35 cellular contexts compared by ENCODE assay signal in genomic region chr20:53179749-53180148, GRCh38.
A peak's percentile ranks its signal among the peaks of the same experiment; 100 is the strongest.
DNase-seq lines count a peak whose midpoint lies in the region; ATAC-seq, FAIRE-seq and TF ChIP-seq lines count a peak whose summit lies in the region.
"Had no signal": no experiment of that assay in that cellular context is flagged by ENCODE, and none has a peak within 500 bp of the region (broad histone marks: within the 10 kb centered on the region; RNA-seq: fewer than 3 reads in every experiment).

No MANE protein-coding gene starts in this region.

- no peak overlapping the region for H3K4me3 Mint-ChIP-seq in GM23338
- no peak overlapping the region for H3K4me3 Mint-ChIP-seq in activated naive CD8-positive, alpha-beta T cell treated with anti-CD3 and anti-CD28 coated beads, Interleukin-2, amount 50 U/mL, for 24 hours
- H3K4me3 Mint-ChIP-seq: B cell; CD14-positive monocyte; CD4-positive, alpha-beta memory T cell; CD4-positive, alpha-beta T cell; CD4-positive, CD25-positive, alpha-beta regulatory T cell; CD8-positive, alpha-beta memory T cell; CD8-positive, alpha-beta T cell had no signal

- H3K9me2 ChIP-seq in GM23338 (ENCODE audit: insufficient read depth): no peaks in the 10 kb centered on the region

- H3K4me3 ChIP-seq in HepG2 (replicated peaks in 1 of 3; ENCODE audit: insufficient read depth in 1 of 3, low read depth in 2 of 3, low read length in 3 of 3): no peak overlapping the region
- H3K4me3 ChIP-seq in right lobe of liver: no peak overlapping the region
- H3K4me3 ChIP-seq in K562: no peak overlapping the region
- H3K4me3 ChIP-seq in GM23338: no peak overlapping the region
- H3K4me3 ChIP-seq: A549; BLaER1; BLaER1 treated with 17β-estradiol and CSF1 and Interleukin-3, amounts not matched to agents 10 nM and 100 nM had no signal

- no peaks in the 10 kb centered on the region for H3K9me1 ChIP-seq in K562 (ENCODE audit: control insufficient read depth, insufficient read depth, low read length)

- peaks cover 9% of the 10 kb centered on the region for H3K4me1 Mint-ChIP-seq in GM23338
- H3K4me1 Mint-ChIP-seq in activated naive CD8-positive, alpha-beta T cell treated with anti-CD3 and anti-CD28 coated beads, Interleukin-2, amount 50 U/mL, for 24 hours: no peaks in the 10 kb centered on the region
- H3K4me1 Mint-ChIP-seq: B cell; CD14-positive monocyte; CD8-positive, alpha-beta memory T cell had no signal

- BruUV-seq in HepG2 (replicated peaks; lab: Mats Ljungman, UMichigan): no TSS peak
- BruUV-seq in K562 (replicated peaks; lab: Mats Ljungman, UMichigan): no TSS peak

- H3K4me2 ChIP-seq in HepG2 (ENCODE audit: low read depth, low read length) (no peak overlapping the region), K562 (ENCODE audit: insufficient read depth, low read length) (peak overlapping the region; percentile 65), GM23338 (no peak overlapping the region)
- H3K4me2 ChIP-seq: A549; BLaER1; BLaER1 treated with 17β-estradiol and CSF1 and Interleukin-3, amounts not matched to agents 10 nM and 100 nM had no signal

- H3K36me3 Mint-ChIP-seq in GM23338 (ENCODE audit: low read depth): no peaks in the 10 kb centered on the region
- H3K36me3 Mint-ChIP-seq in activated naive CD8-positive, alpha-beta T cell treated with anti-CD3 and anti-CD28 coated beads, Interleukin-2, amount 50 U/mL, for 24 hours (ENCODE audit: low read depth): no peaks in the 10 kb centered on the region
- H3K36me3 Mint-ChIP-seq: CD14-positive monocyte; CD4-positive, alpha-beta memory T cell; CD4-positive, CD25-positive, alpha-beta regulatory T cell; CD8-positive, alpha-beta memory T cell; CD8-positive, alpha-beta T cell had no signal

- in situ Hi-C loops in HepG2 (cut with HindIII; ENCODE audit: extremely low pct_ligation_motif_present, low pct_unique_long_range_greater_than_20kb) (no loop called here), K562 (cut with MboI) (no loop called here)

- H4K20me1 ChIP-seq in HepG2 (ENCODE audit: insufficient read depth, low read length): no peaks in the 10 kb centered on the region
- no peaks in the 10 kb centered on the region for H4K20me1 ChIP-seq in K562 (replicated peaks; ENCODE audit: control insufficient read depth, insufficient read depth, low read length)
- no peaks in the 10 kb centered on the region for H4K20me1 ChIP-seq in GM23338 (replicated peaks; ENCODE audit: insufficient read depth)
- H4K20me1 ChIP-seq: BLaER1; BLaER1 treated with 17β-estradiol and CSF1 and Interleukin-3, amounts not matched to agents 10 nM and 100 nM had no signal

- H3K27ac Mint-ChIP-seq in GM23338: no peak overlapping the region
- no peak overlapping the region for H3K27ac Mint-ChIP-seq in activated naive CD8-positive, alpha-beta T cell treated with anti-CD3 and anti-CD28 coated beads, Interleukin-2, amount 50 U/mL, for 24 hours
- H3K27ac Mint-ChIP-seq: B cell; CD14-positive monocyte; CD4-positive, alpha-beta memory T cell; CD4-positive, alpha-beta T cell; CD4-positive, CD25-positive, alpha-beta regulatory T cell; CD8-positive, alpha-beta memory T cell; CD8-positive, alpha-beta T cell had no signal

- 17% methylated on average over 10 of the region's 10 CpGs for WGBS in HepG2 (ENCODE audit: low lambda C conversion rate)
- WGBS in right lobe of liver (ENCODE audit: insufficient coverage, low coverage, low lambda C conversion rate, missing lambda C conversion rate): 90% methylated on average over 10 of the region's 10 CpGs
- 80% methylated on average over 10 of the region's 10 CpGs for WGBS in K562 (ENCODE audit: insufficient coverage, low coverage, missing lambda C conversion rate)

- H3K27me3 Mint-ChIP-seq in GM23338 (ENCODE audit: insufficient read depth, low read depth, poor library complexity): peaks cover 2% of the 10 kb centered on the region
- H3K27me3 Mint-ChIP-seq in activated naive CD8-positive, alpha-beta T cell treated with anti-CD3 and anti-CD28 coated beads, Interleukin-2, amount 50 U/mL, for 24 hours: peaks cover 11% of the 10 kb centered on the region
- H3K27me3 Mint-ChIP-seq: CD4-positive, CD25-positive, alpha-beta regulatory T cell had no signal

- CTCF ChIA-PET in HepG2 (lab: Yijun Ruan, JAX; ENCODE audit: low intra/inter-chr PET ratio, low total read pairs) (no interaction called here), K562 (lab: Yijun Ruan, JAX; ENCODE audit: low intra/inter-chr PET ratio) (no interaction called here)

- TF ChIP-seq POLR2A in HepG2 (IDR thresholded peaks at IDR 0.05; ENCODE audit: insufficient read depth in 1 of 2, low read depth in 2 of 2, low read length in 2 of 2): no peak
- TF ChIP-seq POLR2A in right lobe of liver (IDR thresholded peaks at IDR 0.05): no peak
- no peak for TF ChIP-seq POLR2A in K562 (conservative IDR thresholded peaks at IDR 0.05)

- TF ChIP-seq RAD21 in HepG2 (CRISPR knock-in tag; IDR thresholded peaks at IDR 0.05) (no peak), K562 (CRISPR knock-in tag; conservative IDR thresholded peaks at IDR 0.05 in 1 of 2, IDR thresholded peaks at IDR 0.05 in 1 of 2) (no peak)

- intact Hi-C loops in HepG2 (cut with micrococcal nuclease; ENCODE audit: unreplicated experiment) (no loop called here), right lobe of liver (cut with DNase I) (no loop called here), K562 (cut with micrococcal nuclease) (no loop called here)

- H3K27ac ChIP-seq in HepG2 (ENCODE audit: extremely low read length, insufficient read depth, low read length): no peak overlapping the region
- H3K27ac ChIP-seq in right lobe of liver: no peak overlapping the region
- H3K27ac ChIP-seq in K562 (ENCODE audit: extremely low read depth, low read depth, low read length): peak overlapping the region; percentile 72; the same call in 2 of the 3 replicates
- H3K27ac ChIP-seq in GM23338 (ENCODE audit: low read depth): no peak overlapping the region
- H3K27ac ChIP-seq: 22Rv1; A549; BLaER1; BLaER1 treated with 17β-estradiol and CSF1 and Interleukin-3, amounts not matched to agents 10 nM and 100 nM; C4-2B had no signal

- no peaks in the 10 kb centered on the region for H3F3A ChIP-seq in GM23338 (replicated peaks; ENCODE audit: low read depth)

- H3K4me1 ChIP-seq in HepG2 (ENCODE audit: insufficient read depth, low read length) (no peaks in the 10 kb centered on the region), right lobe of liver (no peaks in the 10 kb centered on the region), K562 (replicated peaks in 1 of 2; ENCODE audit: control insufficient read depth in 2 of 2, insufficient read depth in 2 of 2, low read length in 2 of 2) (peaks cover 12 to 34% of the 10 kb centered on the region in 2 experiments; a peak in 4 of 5 replicates), GM23338 (ENCODE audit: insufficient read depth) (0 out of 2 replicates have a peak, but pooled peaks cover 5% of the 10 kb centered on the region)
- H3K4me1 ChIP-seq: A549; BE2C; BLaER1; BLaER1 treated with 17β-estradiol and CSF1 and Interleukin-3, amounts not matched to agents 10 nM and 100 nM; Caco-2 had no signal

- TF ChIP-seq CTCF in HepG2 (CRISPR knock-in tag; IDR thresholded peaks at IDR 0.05): no peak
- no peak for TF ChIP-seq CTCF in right lobe of liver (IDR thresholded peaks at IDR 0.05)
- TF ChIP-seq CTCF in K562 (IDR thresholded peaks at IDR 0.05 in 2 of 3, conservative IDR thresholded peaks at IDR 0.05 in 1 of 3; ENCODE audit: insufficient read depth in 2 of 3, low read depth in 1 of 3, low read length in 3 of 3): no peak
- no peak for TF ChIP-seq CTCF in GM23338 (conservative IDR thresholded peaks at IDR 0.05; ENCODE audit: low read depth in 2 of 2)

- no peaks in the 10 kb centered on the region for H3K79me2 ChIP-seq in HepG2 (ENCODE audit: insufficient read depth, low read length)
- no peaks in the 10 kb centered on the region for H3K79me2 ChIP-seq in K562 (ENCODE audit: control insufficient read depth, insufficient read depth, low read length)
- H3K79me2 ChIP-seq in GM23338 (replicated peaks; ENCODE audit: insufficient read depth): no peaks in the 10 kb centered on the region

- POLR2A ChIA-PET in HepG2 (lab: Yijun Ruan, JAX) (no interaction called here), K562 (lab: Yijun Ruan, JAX) (interaction anchor here (1.1 kb wide), 1 partner anchor 16 kb away, joined by 3 read pairs; no protein-coding TSS in a partner anchor)

- H2AFZ ChIP-seq in HepG2 (ENCODE audit: low read length) (no peak overlapping the region), K562 (ENCODE audit: low read depth, low read length) (peak overlapping the region; percentile 65; the same call in 1 of the 2 replicates), GM23338 (no peak overlapping the region)

- H3K9me3 ChIP-seq in HepG2 (ENCODE audit: low read length) (no peaks in the 10 kb centered on the region), right lobe of liver (no peaks in the 10 kb centered on the region), K562 (replicated peaks; ENCODE audit: control insufficient read depth, insufficient read depth, low read depth, low read length) (no peaks in the 10 kb centered on the region)
- H3K9me3 ChIP-seq: A549; BE2C; BLaER1; BLaER1 treated with 17β-estradiol and CSF1 and Interleukin-3, amounts not matched to agents 10 nM and 100 nM; Caco-2 had no signal

- DNase-seq in HepG2 (ENCODE audit: low spot score) (no peak), right lobe of liver (no peak), HTR-8/SVneo (ENCODE audit: insufficient read length, low spot score) (no peak), K562 (ENCODE audit: extremely low read depth in 1 of 4, low spot score in 3 of 4) (no peak), GM23338 (ENCODE audit: low spot score) (no peak)
- DNase-seq in activated naive CD8-positive, alpha-beta T cell treated with anti-CD3 and anti-CD28 coated beads, Interleukin-2, amount 50 U/mL, for 24 hours: no peak
- DNase-seq: 8988T; ACHN; AML-193; BE2C; C1 segment of cervical spinal cord; Caco-2; Calu3; CD4-positive, alpha-beta memory T cell; CD4-positive, alpha-beta T cell; CD4-positive, CD25-positive, alpha-beta regulatory T cell; CD8-positive, alpha-beta memory T cell; CD8-positive, alpha-beta T cell; COR-L47; DMS 273 treated with DMSO at 0.1 percent for 48 hours; DMS153; DMS53; DMS79; DMS79 treated with DMSO at 0.1 percent for 48 hours; DND-41; EL had no signal

- H3K27me3 ChIP-seq in HepG2 (ENCODE audit: control insufficient read depth in 1 of 2, insufficient read depth in 2 of 2, low read length in 2 of 2) (no peaks in the 10 kb centered on the region; a peak in 2 of 5 replicates), right lobe of liver (no peaks in the 10 kb centered on the region), K562 (ENCODE audit: control insufficient read depth in 2 of 2, insufficient read depth in 2 of 2, low read length in 2 of 2) (no peaks in the 10 kb centered on the region), GM23338 (ENCODE audit: insufficient read depth) (no peaks in the 10 kb centered on the region)
- H3K27me3 ChIP-seq: BE2C; BLaER1; BLaER1 treated with 17β-estradiol and CSF1 and Interleukin-3, amounts not matched to agents 10 nM and 100 nM had no signal

- no peaks in the 10 kb centered on the region for H3K9me3 Mint-ChIP-seq in GM23338
- no peaks in the 10 kb centered on the region for H3K9me3 Mint-ChIP-seq in activated naive CD8-positive, alpha-beta T cell treated with anti-CD3 and anti-CD28 coated beads, Interleukin-2, amount 50 U/mL, for 24 hours
- H3K9me3 Mint-ChIP-seq: CD14-positive monocyte; CD4-positive, alpha-beta memory T cell; CD4-positive, alpha-beta T cell; CD4-positive, CD25-positive, alpha-beta regulatory T cell; CD8-positive, alpha-beta memory T cell; CD8-positive, alpha-beta T cell had no signal

- ATAC-seq in HepG2 (no peak), right lobe of liver (no peak), K562 (no peak), GM23338 (no peak)
- no peak for ATAC-seq in activated naive CD8-positive, alpha-beta T cell treated with anti-CD3 and anti-CD28 coated beads, Interleukin-2, amount 50 U/mL, for 24 hours
- ATAC-seq: A549; CD8-positive, alpha-beta T cell had no signal

- H3K9ac ChIP-seq in HepG2 (ENCODE audit: insufficient read depth, low read depth, low read length): no peak overlapping the region
- peak overlapping the region in 1 of 2 experiments; percentile 8; a peak in 1 of 4 replicates for H3K9ac ChIP-seq in K562 (ENCODE audit: insufficient read depth in 1 of 2, low read depth in 2 of 2, low read length in 2 of 2)
- H3K9ac ChIP-seq: BLaER1; BLaER1 treated with 17β-estradiol and CSF1 and Interleukin-3, amounts not matched to agents 10 nM and 100 nM had no signal

- no peak for TF ChIP-seq EP300 in HepG2 (IDR thresholded peaks at IDR 0.05; ENCODE audit: low read depth in 2 of 2, low read length in 2 of 2)
- TF ChIP-seq EP300 in HepG2 (CRISPR knock-in tag; IDR thresholded peaks at IDR 0.05; ENCODE audit: borderline replicate concordance): no peak
- TF ChIP-seq EP300 in K562 (IDR thresholded peaks at IDR 0.05; ENCODE audit: low read length): no peak

- FAIRE-seq in HepG2 (lab: Jason Lieb, UNC) (no peak), HTR-8/SVneo (lab: Jason Lieb, UNC) (peak; percentile 28), K562 (lab: Jason Lieb, UNC) (no peak)
- FAIRE-seq: A204.1, A549, D721Med had no signal

- H3K36me3 ChIP-seq in HepG2 (replicated peaks in 1 of 2; ENCODE audit: control insufficient read depth in 1 of 2, insufficient read depth in 2 of 2, low read length in 2 of 2) (no peaks in the 10 kb centered on the region), right lobe of liver (peaks cover 0 to 3% (median 0%) of the 10 kb centered on the region in 4 donors), K562 (ENCODE audit: control insufficient read depth, insufficient read depth, low read length) (no peaks in the 10 kb centered on the region), GM23338 (ENCODE audit: insufficient read depth) (no peaks in the 10 kb centered on the region)
- H3K36me3 ChIP-seq: BE2C; BLaER1; BLaER1 treated with 17β-estradiol and CSF1 and Interleukin-3, amounts not matched to agents 10 nM and 100 nM had no signal

Comparison
In these comparisons a context has a peak if more than half of its experiments do, and no peak if none do; other contexts are left out.
1. Of the 241 proteins assayed by ChIP-seq in both HepG2 and K562: peak only in HepG2: RAD51; only in K562: RFX1 and TFE3; in both: none; in neither: 238.